In the genomic region with DNA sequence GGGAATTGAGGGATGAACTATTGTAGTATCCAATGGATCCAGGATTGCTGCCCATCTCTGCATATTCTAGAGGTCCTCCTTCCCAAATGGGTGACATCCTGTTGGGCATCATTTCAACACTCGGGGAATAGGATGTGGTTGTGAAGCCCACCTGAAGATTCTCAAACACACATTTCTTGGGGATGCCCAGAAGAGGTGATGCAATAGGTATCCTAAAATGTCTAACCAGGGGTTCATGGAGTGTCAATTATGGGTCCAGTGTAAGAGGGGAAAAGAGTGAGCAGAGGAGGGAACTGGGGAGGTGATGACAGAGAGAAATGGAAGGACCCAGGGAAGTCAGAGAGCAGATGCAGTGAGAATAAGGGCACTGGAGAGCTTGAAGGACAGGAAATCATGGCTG, we compare ENCODE assay signal across 32 cellular contexts.
"Had no signal": no experiment of that assay in that cellular context is flagged by ENCODE, and none has a peak within 500 bp of the region (broad histone marks: within the 10 kb centered on the region; RNA-seq: fewer than 3 reads in every experiment).

No MANE protein-coding gene starts in this region.

- H3K4me3 Mint-ChIP-seq: naive thymus-derived CD4-positive, alpha-beta T cell; natural killer cell; nephron progenitor cell; neural crest cell; stimulated activated memory B cell treated with anti-CD40 and anti-IgM and Interleukin-4, amounts not matched to agents 10 μg/mL and 1 μg/mL and 100 μg/mL, for 72 hours; stimulated activated naive CD8-positive, alpha-beta T cell treated with anti-CD3 and anti-CD28 coated beads, Interleukin-15, amount 100 ng/mL, for 72 hours had no signal

- H3K36me3 ChIP-seq: neutrophil, suprapubic skin, tibial artery, transverse colon, upper lobe of left lung, vagina had no signal

- H3K27me3 Mint-ChIP-seq: naive thymus-derived CD4-positive, alpha-beta T cell; progenitor cell of endocrine pancreas; stimulated activated memory B cell treated with anti-CD40 and anti-IgM and Interleukin-4, amounts not matched to agents 10 μg/mL and 1 μg/mL and 100 μg/mL, for 72 hours; stimulated activated naive CD8-positive, alpha-beta T cell treated with anti-CD3 and anti-CD28 coated beads, Interleukin-15, amount 100 ng/mL, for 72 hours had no signal

- H2AFZ ChIP-seq: parathyroid adenoma had no signal

- H3K9me3 ChIP-seq: neutrophil, suprapubic skin, testis, transverse colon, upper lobe of left lung, vagina had no signal

- H3K4me1 ChIP-seq: parathyroid adenoma, psoas muscle, spleen, suprapubic skin, testis, tibial artery, transverse colon, upper lobe of left lung, vagina had no signal

- H3K4me2 ChIP-seq: smooth muscle cell had no signal

- H3K4me3 ChIP-seq: psoas muscle, skin epidermis, smooth muscle cell, spleen, suprapubic skin, testis, tibial artery, transverse colon, upper lobe of left lung, vagina had no signal

- ATAC-seq: naive thymus-derived CD4-positive, alpha-beta T cell; natural killer cell; psoas muscle; right cardiac atrium; sciatic nerve; stimulated activated memory B cell treated with anti-CD40 and anti-IgM and Interleukin-4, amounts not matched to agents 10 μg/mL and 1 μg/mL and 100 μg/mL, for 72 hours; stimulated activated naive CD8-positive, alpha-beta T cell treated with anti-CD3 and anti-CD28 coated beads, Interleukin-15, amount 100 ng/mL, for 72 hours; stimulated activated naive CD8-positive, alpha-beta T cell treated with anti-CD3 and anti-CD28 coated beads, Interleukin-15, Interleukin-2, amounts not matched to agents 100 U/mL and 50 U/mL, for 24 hours had no signal

- FAIRE-seq: urothelium cell line had no signal

- H3K9me3 Mint-ChIP-seq: natural killer cell; stimulated activated naive CD8-positive, alpha-beta T cell treated with anti-CD3 and anti-CD28 coated beads, Interleukin-15, amount 100 ng/mL, for 72 hours had no signal

- H3K79me2 ChIP-seq: parathyroid adenoma had no signal

- H3K9ac ChIP-seq: parathyroid adenoma had no signal

- H3K27ac ChIP-seq: neutrophil, parathyroid adenoma, psoas muscle, skin epidermis, spleen, suprapubic skin, testis, tibial artery, transverse colon, upper lobe of left lung, vagina had no signal

- H3K27ac Mint-ChIP-seq: naive thymus-derived CD4-positive, alpha-beta T cell; natural killer cell; nephron progenitor cell; progenitor cell of endocrine pancreas; stimulated activated memory B cell treated with anti-CD40 and anti-IgM and Interleukin-4, amounts not matched to agents 10 μg/mL and 1 μg/mL and 100 μg/mL, for 72 hours had no signal

- H3K4me1 Mint-ChIP-seq: naive thymus-derived CD4-positive, alpha-beta T cell; natural killer cell; nephron progenitor cell; neural crest cell; stimulated activated memory B cell treated with anti-CD40 and anti-IgM and Interleukin-4, amounts not matched to agents 10 μg/mL and 1 μg/mL and 100 μg/mL, for 72 hours; stimulated activated naive CD8-positive, alpha-beta T cell treated with anti-CD3 and anti-CD28 coated beads, Interleukin-15, amount 100 ng/mL, for 72 hours had no signal

- H3K36me3 Mint-ChIP-seq: natural killer cell had no signal

- H3K27me3 ChIP-seq: neutrophil, spleen, suprapubic skin, testis, tibial artery, transverse colon, upper lobe of left lung, vagina had no signal

- DNase-seq: naive thymus-derived CD4-positive, alpha-beta T cell; natural killer cell; nephron progenitor cell; nucleus accumbens; posterior cingulate gyrus; psoas muscle; right cardiac atrium; spleen; stimulated activated CD4-positive, alpha-beta T cell treated with anti-CD3 and anti-CD28 coated beads, Interleukin-12 subunit alpha, Interleukin-12 subunit beta, amount 100 ng/mL, for 4 hours; stimulated activated CD4-positive, alpha-beta T cell treated with anti-CD3 and anti-CD28 coated beads, Interleukin-1b, Interleukin-23, amount 100 ng/mL, for 48 hours; stimulated activated CD4-positive, alpha-beta T cell treated with anti-CD3 and anti-CD28 coated beads, Interleukin-4, amount 100 ng/mL, for 1 hour; stimulated activated CD4-positive, alpha-beta T cell treated with anti-CD3 and anti-CD28 coated beads, Interleukin-4, amount 100 ng/mL, for 4 hours; stimulated activated CD8-positive, alpha-beta memory T cell treated with anti-CD3 and anti-CD28 coated beads, Interleukin-4, amount 100 ng/mL, for 48 hours; stimulated activated naive CD4-positive, alpha-beta T cell; stimulated activated naive CD8-positive, alpha-beta T cell treated with anti-CD3 and anti-CD28 coated beads, Interleukin-15, amount 100 ng/mL, for 72 hours; stimulated activated naive CD8-positive, alpha-beta T cell treated with anti-CD3 and anti-CD28 coated beads, Interleukin-15, Interleukin-2, amounts not matched to agents 100 U/mL and 50 U/mL, for 24 hours; substantia nigra; testis; tibial artery; transverse colon; upper lobe of left lung had no signal
